26 cellular contexts compared by ENCODE assay signal in genomic region chr14:101135796-101136742, GRCh38.
A peak's percentile ranks its signal among the peaks of the same experiment; 100 is the strongest.
DNase-seq lines count a peak whose midpoint lies in the region; ATAC-seq and TF ChIP-seq lines count a peak whose summit lies in the region.
"Had no signal": no experiment of that assay in that cellular context is flagged by ENCODE, and none has a peak within 500 bp of the region (broad histone marks: within the 10 kb centered on the region; RNA-seq: fewer than 3 reads in every experiment).

No MANE protein-coding gene starts in this region.

- peak overlapping the region; percentile 75 for H3K27ac ChIP-seq in DND-41 (ENCODE audit: low read length)
- no peak overlapping the region for H3K27ac ChIP-seq in esophagus muscularis mucosa (replicated peaks in 1 of 4)
- H3K27ac ChIP-seq: parathyroid adenoma, spleen, tibial artery had no signal

- H3K4me2 ChIP-seq in DND-41 (ENCODE audit: insufficient read depth, low read length), result no peak overlapping the region

- ATAC-seq in DND-41 (ENCODE audit: insufficient read depth, low read depth) (no peak), omental fat pad (ENCODE audit: low FRiP score) (no peak), HG02884 (IDR thresholded peaks at IDR 0.05; ENCODE audit: unreplicated experiment) (no peak)
- ATAC-seq: activated CD8-positive, alpha-beta T cell treated with anti-CD3 and anti-CD28 coated beads, Interleukin-2, amount 10 ng/mL, durations not matched to agents 7 days and 5 days; mucosa of descending colon; natural killer cell; Panc1; right cardiac atrium had no signal

- H3K4me3 ChIP-seq in BE2C (ENCODE audit: low read depth, low read length) (no peak overlapping the region), DND-41 (ENCODE audit: low read depth in 1 of 2, low read length in 2 of 2) (no peak overlapping the region), esophagus muscularis mucosa (no peak overlapping the region)
- H3K4me3 ChIP-seq: mucosa of descending colon, spleen, tibial artery had no signal

- 72% methylated on average over 9 of the region's 10 CpGs for WGBS in esophagus muscularis mucosa

- H3K36me3 ChIP-seq in BE2C (no peaks in the 10 kb centered on the region), DND-41 (ENCODE audit: insufficient read depth, low read length) (no peaks in the 10 kb centered on the region), esophagus muscularis mucosa (no peaks in the 10 kb centered on the region)
- H3K36me3 ChIP-seq: spleen, tibial artery had no signal

- H3K9me3 ChIP-seq in BE2C (no peaks in the 10 kb centered on the region), DND-41 (ENCODE audit: insufficient read depth, low read length, severe bottlenecking) (peaks cover 6% of the 10 kb centered on the region), esophagus muscularis mucosa (no peaks in the 10 kb centered on the region)
- H3K9me3 ChIP-seq: mucosa of descending colon, tibial artery had no signal

- TF ChIP-seq CTCF in BE2C (IDR thresholded peaks at IDR 0.05; ENCODE audit: low read depth, low read length), result no peak
- no peak for TF ChIP-seq CTCF in DND-41 (IDR thresholded peaks at IDR 0.05; ENCODE audit: borderline replicate concordance, extremely low read depth, low read length, poor library complexity, severe bottlenecking)
- no peak for TF ChIP-seq CTCF in esophagus muscularis mucosa (IDR thresholded peaks at IDR 0.05)
- no peak for TF ChIP-seq CTCF in omental fat pad (IDR thresholded peaks at IDR 0.05)

- H3K27me3 ChIP-seq in BE2C (no peaks in the 10 kb centered on the region), DND-41 (ENCODE audit: insufficient read depth, low read length, poor library complexity) (no peaks in the 10 kb centered on the region), esophagus muscularis mucosa (peaks cover 0 to 28% (median 0%) of the 10 kb centered on the region in 4 donors)

- H4K20me1 ChIP-seq in DND-41 (ENCODE audit: insufficient read depth, low read length), result no peaks in the 10 kb centered on the region

- intact Hi-C loops in esophagus muscularis mucosa (cut with DNase I), result no loop called here

- H3K79me2 ChIP-seq in DND-41 (ENCODE audit: insufficient read depth, low read length), result no peaks in the 10 kb centered on the region
- H3K79me2 ChIP-seq: parathyroid adenoma had no signal

- DNase-seq in BE2C (peak; percentile 54), DND-41 (no peak), esophagus muscularis mucosa (ENCODE audit: extremely low spot score) (peak; percentile 85), omental fat pad (ENCODE audit: low spot score) (peak; percentile 18), COLO668 (lab: John Stamatoyannopoulos, UW; ENCODE audit: unreplicated experiment) (no peak)
- DNase-seq in stimulated activated CD4-positive, alpha-beta T cell treated with anti-CD3 and anti-CD28 coated beads, Interleukin-4, amount 100 ng/mL, for 4 hours, result no peak
- DNase-seq: activated CD4-positive, alpha-beta T cell treated with anti-CD3 and anti-CD28 coated beads for 36 hours; activated effector memory CD4-positive, alpha-beta T cell treated with Interleukin-2 at 50 U/mL for 16 hours; activated naive CD8-positive, alpha-beta T cell treated with anti-CD3 and anti-CD28 coated beads for 36 hours; activated T-cell treated with anti-CD3 and anti-CD28 coated beads for 4 hours; Calu3; DMS79 treated with DMSO at 0.1 percent for 48 hours; mucosa of descending colon; natural killer cell; NCI-H1092; NCI-H1694; NCI-H748 treated with DMSO at 0.1 percent for 48 hours; right cardiac atrium; SHP77; spleen; stimulated activated CD4-positive, alpha-beta T cell treated with anti-CD3 and anti-CD28 coated beads, Interleukin-2, amount 100 ng/mL, for 24 hours had no signal

- no peak for TF ChIP-seq POLR2A in esophagus muscularis mucosa (IDR thresholded peaks at IDR 0.05; ENCODE audit: low read depth)

- H3K9ac ChIP-seq in DND-41 (ENCODE audit: low read depth, low read length), result peak overlapping the region; percentile 30; the same call in 1 of the 2 replicates
- H3K9ac ChIP-seq: parathyroid adenoma had no signal

- no peak for TF ChIP-seq EP300 in esophagus muscularis mucosa (IDR thresholded peaks at IDR 0.05)

- peak overlapping the region; percentile 54; the same call in 1 of the 2 replicates for H2AFZ ChIP-seq in DND-41 (ENCODE audit: low read depth, low read length)
- H2AFZ ChIP-seq: parathyroid adenoma had no signal

- H3K4me1 ChIP-seq in BE2C (0 out of 2 replicates have a peak, but pooled peaks cover 4% of the 10 kb centered on the region), DND-41 (ENCODE audit: insufficient read depth, low read length) (peaks cover 42% of the 10 kb centered on the region), esophagus muscularis mucosa (no peaks in the 10 kb centered on the region)
- H3K4me1 ChIP-seq: parathyroid adenoma, spleen, tibial artery had no signal

Comparison
In these comparisons a context has a peak if more than half of its experiments do, and no peak if none do; other contexts are left out.
1. DNase-seq: peak in BE2C (single experiment), esophagus muscularis mucosa (single experiment) and omental fat pad (single experiment); none in DND-41 (single experiment), stimulated activated CD4-positive, alpha-beta T cell treated with anti-CD3 and anti-CD28 coated beads, Interleukin-4, amount 100 ng/mL, for 4 hours (0 of 2) and COLO668 (single experiment).